In genomic region chr22:20559174-20559760, GRCh38 we compare ENCODE assay signal across 1 cellular context.
TF ChIP-seq lines count a peak whose summit lies in the region.

No MANE protein-coding gene starts in this region.

TF ChIP-seq in GM12878, 131 proteins besides CTCF, POLR2A, EP300 and RAD21:
- TF ChIP-seq IRF4 (IDR thresholded peaks at IDR 0.05; ENCODE audit: low read depth, low read length) = no peak
- TF ChIP-seq SREBF1 (IDR thresholded peaks at IDR 0.05; ENCODE audit: low read length) = no peak
- no peak for TF ChIP-seq NFXL1 (IDR thresholded peaks at IDR 0.05; ENCODE audit: borderline replicate concordance)
- no peak for TF ChIP-seq TARDBP (IDR thresholded peaks at IDR 0.05; ENCODE audit: borderline replicate concordance)
- no peak for TF ChIP-seq MTA3 (IDR thresholded peaks at IDR 0.05; ENCODE audit: borderline replicate concordance, low read length)
- TF ChIP-seq, protein P1, sequence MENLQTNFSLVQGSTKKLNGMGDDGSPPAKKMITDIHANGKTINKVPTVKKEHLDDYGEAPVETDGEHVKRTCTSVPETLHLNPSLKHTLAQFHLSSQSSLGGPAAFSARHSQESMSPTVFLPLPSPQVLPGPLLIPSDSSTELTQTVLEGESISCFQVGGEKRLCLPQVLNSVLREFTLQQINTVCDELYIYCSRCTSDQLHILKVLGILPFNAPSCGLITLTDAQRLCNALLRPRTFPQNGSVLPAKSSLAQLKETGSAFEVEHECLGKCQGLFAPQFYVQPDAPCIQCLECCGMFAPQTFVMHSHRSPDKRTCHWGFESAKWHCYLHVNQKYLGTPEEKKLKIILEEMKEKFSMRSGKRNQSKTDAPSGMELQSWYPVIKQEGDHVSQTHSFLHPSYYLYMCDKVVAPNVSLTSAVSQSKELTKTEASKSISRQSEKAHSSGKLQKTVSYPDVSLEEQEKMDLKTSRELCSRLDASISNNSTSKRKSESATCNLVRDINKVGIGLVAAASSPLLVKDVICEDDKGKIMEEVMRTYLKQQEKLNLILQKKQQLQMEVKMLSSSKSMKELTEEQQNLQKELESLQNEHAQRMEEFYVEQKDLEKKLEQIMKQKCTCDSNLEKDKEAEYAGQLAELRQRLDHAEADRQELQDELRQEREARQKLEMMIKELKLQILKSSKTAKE (IDR thresholded peaks at IDR 0.05; ENCODE audit: low read depth, poor library complexity, severe bottlenecking) = no peak
- no peak for TF ChIP-seq MEF2B (IDR thresholded peaks at IDR 0.05; ENCODE audit: partially characterized antibody, poor library complexity, severe bottlenecking)
- no peak for TF ChIP-seq MXI1 (IDR thresholded peaks at IDR 0.05; ENCODE audit: low read depth, low read length)
- no peak for TF ChIP-seq ZNF384 (IDR thresholded peaks at IDR 0.05; ENCODE audit: borderline replicate concordance, low read depth, low read length)
